Comparison of ENCODE assay signal across 8 cellular contexts in the genomic region with DNA sequence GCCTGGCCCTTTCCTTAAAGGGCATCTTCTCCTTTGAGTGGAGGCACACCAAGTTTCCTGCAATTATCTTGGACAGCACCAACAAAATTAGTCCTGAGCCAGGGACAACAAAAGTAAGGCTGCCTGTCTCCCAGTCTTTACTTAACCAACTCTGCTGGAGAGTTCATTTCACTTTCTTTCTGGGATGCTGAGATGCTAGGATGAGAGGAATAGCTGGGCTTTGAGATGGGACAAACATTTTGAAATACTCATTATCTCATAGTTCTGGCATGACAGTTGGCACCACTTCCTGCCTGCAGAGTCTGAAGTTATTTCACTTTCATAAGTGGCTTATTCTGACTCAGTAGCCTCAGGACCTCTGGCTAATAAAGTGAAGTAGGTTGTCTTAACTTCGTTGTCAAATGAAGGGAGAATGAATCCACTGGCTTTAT.
DNase-seq lines count a peak whose midpoint lies in the region; ATAC-seq, FAIRE-seq and TF ChIP-seq lines count a peak whose summit lies in the region.

No MANE protein-coding gene starts in this region.

- no peak overlapping the region for H2AK5ac ChIP-seq in H9 (ENCODE audit: insufficient read length, low read length)

- no peak overlapping the region for H2BK5ac ChIP-seq in H9 (ENCODE audit: insufficient read length, low read length)

- peaks cover 35% of the 10 kb centered on the region for H3K27me3 Mint-ChIP-seq in H9 (ENCODE audit: low read depth)

- no peak overlapping the region for H3K4me3 ChIP-seq in kidney epithelial cell (ENCODE audit: low read depth, low read length)

- H3K79me2 ChIP-seq in H9 (ENCODE audit: insufficient read depth, low read length): peaks cover 6% of the 10 kb centered on the region; the same call in 1 of the 2 replicates

- H3K23me2 ChIP-seq in H9 (ENCODE audit: insufficient read length, low read depth, low read length, poor library complexity, severe bottlenecking): peaks cover 23% of the 10 kb centered on the region

- no peak overlapping the region for H3T11ph ChIP-seq in H9 (ENCODE audit: low read length)

- H4K91ac ChIP-seq in H9 (ENCODE audit: insufficient read length, low read depth, low read length): no peak overlapping the region

- TF ChIP-seq CTCF in kidney epithelial cell (IDR thresholded peaks at IDR 0.05; ENCODE audit: insufficient read depth, low read length, poor library complexity, severe bottlenecking): no peak
- no peak for TF ChIP-seq CTCF in H9 (conservative IDR thresholded peaks at IDR 0.05)

- H3K27me3 ChIP-seq in kidney epithelial cell (ENCODE audit: control insufficient read depth, insufficient read depth, low read length): no peaks in the 10 kb centered on the region
- H3K27me3 ChIP-seq in H9 (ENCODE audit: insufficient read depth, low read length): no peaks in the 10 kb centered on the region; the same call in 1 of the 2 replicates

- H3K14ac ChIP-seq in H9 (ENCODE audit: insufficient read depth, low read length): no peak overlapping the region

- H3K56ac ChIP-seq in H9 (ENCODE audit: insufficient read length, low read depth, low read length): no peak overlapping the region

- H3K79me1 ChIP-seq in H9 (ENCODE audit: insufficient read depth, low read depth, low read length, poor library complexity, severe bottlenecking): no peaks in the 10 kb centered on the region

- H4K20me1 ChIP-seq in H9 (ENCODE audit: control insufficient read depth, insufficient read depth, insufficient read length): peaks cover 3% of the 10 kb centered on the region

- H2BK120ac ChIP-seq in H9 (ENCODE audit: low read depth, low read length, poor library complexity, severe bottlenecking): no peak overlapping the region

- peaks cover 1% of the 10 kb centered on the region for H3K36me3 ChIP-seq in kidney epithelial cell (ENCODE audit: control insufficient read depth, insufficient read depth, low read length)

- no peaks in the 10 kb centered on the region for H3K9me3 ChIP-seq in H9 (ENCODE audit: control insufficient read depth, low read depth, low read length)

- H3K27ac Mint-ChIP-seq in H9: peak overlapping the region in 1 of 3 experiments; percentile 55; a peak in 1 of 7 replicates

- H3K4me3 Mint-ChIP-seq in H9: peak overlapping the region in 1 of 2 experiments; percentile 97; a peak in 2 of 5 replicates

- no peak overlapping the region for H3K4me2 ChIP-seq in H9 (ENCODE audit: insufficient read depth, insufficient read length, low read length)

- H3K36me3 Mint-ChIP-seq in H9 (ENCODE audit: insufficient read depth in 1 of 3, low read depth in 3 of 3): peaks cover 0 to 7% (median 5%) of the 10 kb centered on the region in 3 experiments; a peak in 4 of 7 replicates

- H3K9me3 Mint-ChIP-seq in H9: peaks cover 0 to 3% of the 10 kb centered on the region in 2 experiments; a peak in 1 of 5 replicates

- no peak overlapping the region for H3K18ac ChIP-seq in H9 (ENCODE audit: insufficient read length, low read depth, low read length)

- FAIRE-seq in HTR-8/SVneo (lab: Jason Lieb, UNC): no peak

- WGBS in H9 (ENCODE audit: extremely low coverage, insufficient read length, low lambda C conversion rate): no CpG with 5 or more reads among the region's 1 CpG

- no peaks in the 10 kb centered on the region; the same call in 1 of the 2 replicates for H3K4me1 ChIP-seq in H9 (ENCODE audit: insufficient read depth, low read length)

- intact Hi-C loops in posterior cingulate gyrus (cut with DNase I): no loop called here

- peaks cover 31 to 39% of the 10 kb centered on the region in 2 experiments for H3K4me1 Mint-ChIP-seq in H9

- H3K23ac ChIP-seq in H9 (ENCODE audit: insufficient read length, low read depth, low read length): no peak overlapping the region

- no peak overlapping the region for H3K27ac ChIP-seq in H9 (ENCODE audit: insufficient read length, low read depth, low read length)

- H4K5ac ChIP-seq in H9 (ENCODE audit: insufficient read length, low read depth, low read length): no peak overlapping the region

- no peak overlapping the region for H2AFZ ChIP-seq in H9 (ENCODE audit: low read length)

- peak; percentile 91 for DNase-seq in GM04503 (ENCODE audit: low read depth)
- peak; percentile 81 for DNase-seq in HTR-8/SVneo (ENCODE audit: insufficient read length, low spot score)
- peak; percentile 29 for DNase-seq in activated T-cell treated with anti-CD3 and anti-CD28 coated beads, Interleukin-2, amount 50 U/mL, for 48 hours
- DNase-seq in kidney epithelial cell (ENCODE audit: low read depth): peak; percentile 86
- DNase-seq in H9: no peak
- DNase-seq in posterior cingulate gyrus: no peak
- DNase-seq in C1 segment of cervical spinal cord (lab: John Stamatoyannopoulos, UW): no peak

- no peak overlapping the region for H3K9ac ChIP-seq in H9 (ENCODE audit: extremely low read depth, insufficient read length, low read length)

- H2BK12ac ChIP-seq in H9 (ENCODE audit: insufficient read length, low read depth, low read length): no peak overlapping the region

- H2BK20ac ChIP-seq in H9 (ENCODE audit: low read depth, low read length, poor library complexity, severe bottlenecking): no peak overlapping the region

- H2BK15ac ChIP-seq in H9 (ENCODE audit: low read depth, low read length): no peak overlapping the region

- no peak overlapping the region for H4K8ac ChIP-seq in H9 (replicated peaks; ENCODE audit: insufficient read length, low read depth, low read length)

- no peak overlapping the region for H3K4ac ChIP-seq in H9 (ENCODE audit: low read depth, low read length)

- ATAC-seq in GM21423 (IDR thresholded peaks at IDR 0.05; ENCODE audit: unreplicated experiment): peak; percentile 42

Comparison
In these comparisons a context has a peak if more than half of its experiments do, and no peak if none do; other contexts are left out.
1. DNase-seq: peak in GM04503 (single experiment), HTR-8/SVneo (single experiment), activated T-cell treated with anti-CD3 and anti-CD28 coated beads, Interleukin-2, amount 50 U/mL, for 48 hours (2 of 2) and kidney epithelial cell (single experiment); none in H9 (single experiment), posterior cingulate gyrus (0 of 10) and C1 segment of cervical spinal cord (0 of 14).